ENCODE assay signal across 1 cellular context in genomic region chr22:39429186-39429585, GRCh38.
TF ChIP-seq lines count a peak whose summit lies in the region.

No MANE protein-coding gene starts in this region.

TF ChIP-seq in GM23338, 12 proteins besides CTCF, POLR2A, EP300 and RAD21:
- no peak for TF ChIP-seq ZNF331 (CRISPR knock-in tag; IDR thresholded peaks at IDR 0.05; ENCODE audit: low read depth)
- no peak for TF ChIP-seq CREB1 (CRISPR knock-in tag; IDR thresholded peaks at IDR 0.05; ENCODE audit: low read depth)
TF ChIP-seq in GM23338: peak in this region for 0.
